Comparison of ENCODE assay signal across 9 cellular contexts in the genomic region with DNA sequence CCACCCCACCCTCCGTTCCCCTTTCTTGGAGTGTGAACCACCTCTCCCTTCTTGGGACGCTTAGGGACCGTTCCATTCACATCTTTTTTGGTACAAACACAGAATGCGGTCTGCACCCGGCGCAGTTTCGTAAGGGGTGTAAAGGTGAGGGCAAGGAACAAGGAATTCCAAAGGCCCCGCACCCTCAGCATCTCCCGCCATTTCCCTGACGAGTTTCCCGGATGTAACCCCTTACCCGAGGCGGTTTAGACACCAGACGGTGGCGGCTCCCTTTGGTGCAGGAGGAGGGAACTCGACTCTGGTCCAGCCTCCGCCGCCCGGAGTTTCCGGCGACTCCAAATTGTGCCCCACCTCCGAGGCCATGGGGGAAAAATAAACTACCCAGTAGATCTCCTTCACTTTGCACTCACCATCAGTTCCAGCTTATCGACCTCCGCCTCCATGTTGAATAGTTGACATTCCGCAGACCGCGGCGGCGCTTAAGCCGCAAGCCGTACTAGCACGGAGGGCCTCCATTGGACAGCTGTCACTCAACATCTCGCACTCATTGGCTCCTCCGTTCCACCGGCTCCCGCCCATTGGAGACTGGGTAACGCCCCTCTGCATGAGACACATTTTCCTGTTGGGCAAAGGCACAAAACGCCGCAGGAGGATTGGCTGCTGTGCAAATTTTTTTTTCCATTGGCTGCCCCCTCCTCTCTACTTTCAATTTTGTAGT. TPM values are rescaled to one million over a fixed set of nuclear protein-coding genes. Genes with fewer than 3 reads are reported as not detected.
DNase-seq lines count a peak whose midpoint lies in the region; ATAC-seq and TF ChIP-seq lines count a peak whose summit lies in the region.
"Had no signal": no experiment of that assay in that cellular context is flagged by ENCODE, and none has a peak within 500 bp of the region (broad histone marks: within the 10 kb centered on the region; RNA-seq: fewer than 3 reads in every experiment).

A gene with protein sequence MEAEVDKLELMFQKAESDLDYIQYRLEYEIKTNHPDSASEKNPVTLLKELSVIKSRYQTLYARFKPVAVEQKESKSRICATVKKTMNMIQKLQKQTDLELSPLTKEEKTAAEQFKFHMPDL (minus strand): TSS at position 466 of the 718 bp plus-strand sequence. CDS start 23 bp downstream, at position 443.

- H3K36me3 Mint-ChIP-seq in CD4-positive, CD25-positive, alpha-beta regulatory T cell, result no peaks in the 10 kb centered on the region
- H3K36me3 Mint-ChIP-seq in naive thymus-derived CD4-positive, alpha-beta T cell, result peaks cover 0 to 6% (median 0%) of the 10 kb centered on the region in 5 donors
- no peaks in the 10 kb centered on the region for H3K36me3 Mint-ChIP-seq in stimulated activated memory B cell treated with anti-CD40 and anti-IgM and Interleukin-4, amounts not matched to agents 10 μg/mL and 1 μg/mL and 100 μg/mL, for 72 hours

- H3K27ac Mint-ChIP-seq in CD4-positive, CD25-positive, alpha-beta regulatory T cell, result no peak within 1 kb of the TSS
- no peak within 1 kb of the TSS for H3K27ac Mint-ChIP-seq in naive thymus-derived CD4-positive, alpha-beta T cell
- no peak within 1 kb of the TSS for H3K27ac Mint-ChIP-seq in stimulated activated memory B cell treated with anti-CD40 and anti-IgM and Interleukin-4, amounts not matched to agents 10 μg/mL and 1 μg/mL and 100 μg/mL, for 72 hours
- H3K27ac Mint-ChIP-seq: T-helper 1 cell treated with Interleukin-12 subunit alpha and Interleukin-12 subunit beta and Interleukin-4 antibody, amounts not matched to agents 30 μg/mL and 1 μg/mL, for 36 hours had no signal

- POLR2A ChIA-PET in naive thymus-derived CD4-positive, alpha-beta T cell (lab: Charles Lee), result interaction anchor here (0.5 to 2.9 kb wide), 9 partner anchors 8 to 1032 kb away, joined by 3 to 21 read pairs (median 3); a partner anchor contains a TSS

- peak within 1 kb of the TSS; percentile 88 for H3K4me3 ChIP-seq in CD4-positive, CD25-positive, alpha-beta regulatory T cell (ENCODE audit: low read depth, low read length)
- H3K4me3 ChIP-seq in HL-60 (replicated peaks; ENCODE audit: insufficient read depth, low read length) (peak within 1 kb of the TSS; percentile 84), epithelial cell of esophagus (ENCODE audit: low read length) (peak within 1 kb of the TSS; percentile 83)
- H3K4me3 ChIP-seq in naive thymus-derived CD4-positive, alpha-beta T cell (ENCODE audit: low read length), result peak within 1 kb of the TSS; percentile 89

- H3K27me3 Mint-ChIP-seq in CD4-positive, CD25-positive, alpha-beta regulatory T cell, result no peaks in the 10 kb centered on the region
- H3K27me3 Mint-ChIP-seq in naive thymus-derived CD4-positive, alpha-beta T cell, result no peaks in the 10 kb centered on the region
- H3K27me3 Mint-ChIP-seq in stimulated activated memory B cell treated with anti-CD40 and anti-IgM and Interleukin-4, amounts not matched to agents 10 μg/mL and 1 μg/mL and 100 μg/mL, for 72 hours, result no peaks in the 10 kb centered on the region

- H3K36me3 ChIP-seq in CD4-positive, CD25-positive, alpha-beta regulatory T cell (ENCODE audit: control insufficient read depth, insufficient read depth, low read length), result no peaks in the 10 kb centered on the region
- peaks cover 0 to 5% (median 0%) of the 10 kb centered on the region in 3 experiments for H3K36me3 ChIP-seq in naive thymus-derived CD4-positive, alpha-beta T cell (ENCODE audit: control insufficient read depth in 2 of 3, insufficient read depth in 3 of 3, low read length in 3 of 3)

- no peaks in the 10 kb centered on the region for H3K9me3 Mint-ChIP-seq in CD4-positive, CD25-positive, alpha-beta regulatory T cell
- peaks cover 0 to 2% (median 0%) of the 10 kb centered on the region in 11 donors for H3K9me3 Mint-ChIP-seq in naive thymus-derived CD4-positive, alpha-beta T cell
- no peaks in the 10 kb centered on the region for H3K9me3 Mint-ChIP-seq in stimulated activated memory B cell treated with anti-CD40 and anti-IgM and Interleukin-4, amounts not matched to agents 10 μg/mL and 1 μg/mL and 100 μg/mL, for 72 hours
- H3K9me3 Mint-ChIP-seq: T-helper 1 cell treated with Interleukin-12 subunit alpha and Interleukin-12 subunit beta and Interleukin-4 antibody, amounts not matched to agents 30 μg/mL and 1 μg/mL, for 36 hours had no signal

- no peak within 1 kb of the TSS for H3K4me3 Mint-ChIP-seq in CD4-positive, CD25-positive, alpha-beta regulatory T cell
- H3K4me3 Mint-ChIP-seq in naive thymus-derived CD4-positive, alpha-beta T cell, result no peak within 1 kb of the TSS
- no peak within 1 kb of the TSS for H3K4me3 Mint-ChIP-seq in stimulated activated memory B cell treated with anti-CD40 and anti-IgM and Interleukin-4, amounts not matched to agents 10 μg/mL and 1 μg/mL and 100 μg/mL, for 72 hours
- H3K4me3 Mint-ChIP-seq: T-helper 1 cell treated with Interleukin-12 subunit alpha and Interleukin-12 subunit beta and Interleukin-4 antibody, amounts not matched to agents 30 μg/mL and 1 μg/mL, for 36 hours had no signal

- H3K27ac ChIP-seq in CD4-positive, CD25-positive, alpha-beta regulatory T cell (ENCODE audit: insufficient read depth, low read length, poor library complexity, severe bottlenecking), result peak within 1 kb of the TSS; percentile 79
- peak within 1 kb of the TSS; percentile 79 for H3K27ac ChIP-seq in HL-60 (replicated peaks)
- H3K27ac ChIP-seq in naive thymus-derived CD4-positive, alpha-beta T cell (ENCODE audit: low read depth, low read length), result peak within 1 kb of the TSS; percentile 75

- H3K27me3 ChIP-seq in CD4-positive, CD25-positive, alpha-beta regulatory T cell (ENCODE audit: control insufficient read depth, insufficient read depth, low read length), result no peaks in the 10 kb centered on the region
- no peaks in the 10 kb centered on the region for H3K27me3 ChIP-seq in HL-60 (ENCODE audit: insufficient read depth, poor library complexity, severe bottlenecking)
- H3K27me3 ChIP-seq in naive thymus-derived CD4-positive, alpha-beta T cell (ENCODE audit: control insufficient read depth in 2 of 2, insufficient read depth in 2 of 2, low read length in 2 of 2), result no peaks in the 10 kb centered on the region

- peak in 1 of 3 donors; percentile 95 for DNase-seq in CD4-positive, CD25-positive, alpha-beta regulatory T cell
- DNase-seq in HL-60 (ENCODE audit: low read depth in 1 of 2, low spot score in 1 of 2) (peak in 1 of 2 experiments; percentile 20), NK-92 (lab: John Stamatoyannopoulos, UW; ENCODE audit: unreplicated experiment) (peak; percentile 99), epithelial cell of esophagus (ENCODE audit: low read depth) (no peak)
- peak; percentile 93 for DNase-seq in activated CD8-positive, alpha-beta memory T cell treated with anti-CD3 and anti-CD28 coated beads, Interleukin-2, amount 50 U/mL, for 48 hours
- DNase-seq in naive thymus-derived CD4-positive, alpha-beta T cell, result peak in 5 of 9 donors; percentile 83 to 98 (median 94)

- no peaks in the 10 kb centered on the region for H3K9me3 ChIP-seq in CD4-positive, CD25-positive, alpha-beta regulatory T cell (ENCODE audit: control insufficient read depth in 2 of 2, low read length in 2 of 2)
- no peaks in the 10 kb centered on the region for H3K9me3 ChIP-seq in naive thymus-derived CD4-positive, alpha-beta T cell (ENCODE audit: control insufficient read depth in 2 of 3, low read length in 3 of 3)

- intact Hi-C loops in naive thymus-derived CD4-positive, alpha-beta T cell (cut with micrococcal nuclease), result loop anchor here (1.0 to 10.0 kb wide), 20 partner anchors 49 to 1520 kb away; a partner anchor contains a TSS

- H3K4me1 Mint-ChIP-seq in CD4-positive, CD25-positive, alpha-beta regulatory T cell, result peaks cover 20 to 56% (median 43%) of the 10 kb centered on the region in 4 donors
- peaks cover 8 to 54% (median 40%) of the 10 kb centered on the region in 7 donors for H3K4me1 Mint-ChIP-seq in naive thymus-derived CD4-positive, alpha-beta T cell
- peaks cover 16% of the 10 kb centered on the region for H3K4me1 Mint-ChIP-seq in stimulated activated memory B cell treated with anti-CD40 and anti-IgM and Interleukin-4, amounts not matched to agents 10 μg/mL and 1 μg/mL and 100 μg/mL, for 72 hours

- ATAC-seq in CD4-positive, CD25-positive, alpha-beta regulatory T cell (ENCODE audit: low read depth in 2 of 2), result peak; percentile 84 to 85
- peak; percentile 13 for ATAC-seq in GM19467 (IDR thresholded peaks at IDR 0.05; ENCODE audit: unreplicated experiment)
- peak; percentile 90 for ATAC-seq in naive thymus-derived CD4-positive, alpha-beta T cell
- ATAC-seq in stimulated activated memory B cell treated with anti-CD40 and anti-IgM and Interleukin-4, amounts not matched to agents 10 μg/mL and 1 μg/mL and 100 μg/mL, for 72 hours, result peak; percentile 95

- CTCF ChIA-PET in naive thymus-derived CD4-positive, alpha-beta T cell (lab: Charles Lee), result interaction anchor here (0.7 kb wide), 1 partner anchor 685 kb away, joined by 3 read pairs; no protein-coding TSS in a partner anchor

- H3K4me1 ChIP-seq in CD4-positive, CD25-positive, alpha-beta regulatory T cell (ENCODE audit: control insufficient read depth, insufficient read depth, low read length, poor library complexity, severe bottlenecking), result peaks cover 52% of the 10 kb centered on the region
- H3K4me1 ChIP-seq in naive thymus-derived CD4-positive, alpha-beta T cell (ENCODE audit: control insufficient read depth in 2 of 2, insufficient read depth in 2 of 2, low read length in 2 of 2), result peaks cover 10 to 13% of the 10 kb centered on the region in 2 donors

- TF ChIP-seq CTCF in HL-60 (IDR thresholded peaks at IDR 0.05; ENCODE audit: insufficient read depth, low read length) (no peak), epithelial cell of esophagus (IDR thresholded peaks at IDR 0.05; ENCODE audit: insufficient read depth, low read depth, low read length, missing control alignments) (no peak)

RNA-seq across cellular contexts. Expression of the gene that starts here (rescaled TPM):
- total RNA-seq in CD4-positive, CD25-positive, alpha-beta regulatory T cell, result 37.7 TPM
- polyA plus RNA-seq in CD4-positive, CD25-positive, alpha-beta regulatory T cell, result 10 to 100 TPM; 38.5 to 86.7 (median 68.5) TPM
- 10 to 100 TPM; 11.0 to 58.1 (median 13.5) TPM for total RNA-seq in naive thymus-derived CD4-positive, alpha-beta T cell
- 10 to 100 TPM; 40.4 to 48.7 TPM for polyA plus RNA-seq in naive thymus-derived CD4-positive, alpha-beta T cell

Comparison
In these comparisons a context has a peak if more than half of its experiments do, and no peak if none do; other contexts are left out.
1. ATAC-seq: peak in every context shown above with its lines; median percentile 95 in stimulated activated memory B cell treated with anti-CD40 and anti-IgM and Interleukin-4, amounts not matched to agents 10 μg/mL and 1 μg/mL and 100 μg/mL, for 72 hours; 90 in naive thymus-derived CD4-positive, alpha-beta T cell; 84 in CD4-positive, CD25-positive, alpha-beta regulatory T cell; 13 in GM19467.